1 cellular context compared by ENCODE assay signal in the genomic region with DNA sequence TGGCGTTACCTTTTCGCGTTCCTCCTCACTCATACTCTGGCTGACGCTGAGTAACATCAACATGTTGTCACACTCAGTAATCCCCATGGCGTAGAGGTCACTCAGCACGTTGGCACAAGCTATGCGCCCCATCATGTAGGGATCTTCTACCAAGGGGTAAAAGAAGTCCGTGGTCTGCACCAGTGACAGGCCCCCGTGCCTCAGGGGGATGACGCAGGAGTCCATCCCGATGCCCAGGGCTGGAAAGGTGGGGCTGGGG.
TF ChIP-seq lines count a peak whose summit lies in the region.

No MANE protein-coding gene starts in this region.

TF ChIP-seq in HepG2, 621 proteins besides CTCF, POLR2A, EP300 and RAD21 (continued from another document and continues in another):
- TF ChIP-seq NFE2L1 (CRISPR knock-in tag; IDR thresholded peaks at IDR 0.05; ENCODE audit: borderline replicate concordance) (0 out of 2 replicates have a peak, but pooled peaks have one; percentile 1), ZNF710 (CRISPR knock-in tag; IDR thresholded peaks at IDR 0.05; ENCODE audit: borderline replicate concordance) (no peak; the same call in 1 of the 2 replicates), PHF21A (CRISPR knock-in tag; IDR thresholded peaks at IDR 0.05) (no peak), SP2 (CRISPR knock-in tag; IDR thresholded peaks at IDR 0.05) (no peak), WIZ (CRISPR knock-in tag; IDR thresholded peaks at IDR 0.05) (0 out of 2 replicates have a peak, but pooled peaks have one; percentile 46), SMAD1 (CRISPR knock-in tag; IDR thresholded peaks at IDR 0.05; ENCODE audit: borderline replicate concordance, low read depth) (0 out of 2 replicates have a peak, but pooled peaks have one; percentile 23), CBX5 (CRISPR knock-in tag; IDR thresholded peaks at IDR 0.05; ENCODE audit: borderline replicate concordance) (no peak), ZNF788 (CRISPR knock-in tag; IDR thresholded peaks at IDR 0.05; ENCODE audit: borderline replicate concordance) (peak; percentile 12; the same call in 1 of the 2 replicates), ZNF17 (CRISPR knock-in tag; IDR thresholded peaks at IDR 0.05) (no peak), KLF16 (CRISPR knock-in tag; IDR thresholded peaks at IDR 0.05) (no peak), KLF13 (CRISPR knock-in tag; IDR thresholded peaks at IDR 0.05) (0 out of 2 replicates have a peak, but pooled peaks have one; percentile 1), LCORL (IDR thresholded peaks at IDR 0.05) (no peak), LCORL (CRISPR knock-in tag; IDR thresholded peaks at IDR 0.05) (no peak), ONECUT2 (CRISPR knock-in tag; IDR thresholded peaks at IDR 0.05) (no peak), NFYC (CRISPR knock-in tag; IDR thresholded peaks at IDR 0.05) (no peak), ZFP1 (CRISPR knock-in tag; IDR thresholded peaks at IDR 0.05) (no peak), ZZZ3 (CRISPR knock-in tag; IDR thresholded peaks at IDR 0.05; ENCODE audit: borderline replicate concordance) (no peak), HMG20A (CRISPR knock-in tag; IDR thresholded peaks at IDR 0.05; ENCODE audit: borderline replicate concordance) (no peak), MTERF4 (CRISPR knock-in tag; IDR thresholded peaks at IDR 0.05) (no peak), GTF3A (CRISPR knock-in tag; conservative IDR thresholded peaks at IDR 0.05) (no peak), PAF1 (CRISPR knock-in tag; IDR thresholded peaks at IDR 0.05) (peak; percentile 36; the same call in 1 of the 2 replicates), AHDC1 (CRISPR knock-in tag; IDR thresholded peaks at IDR 0.05; ENCODE audit: borderline replicate concordance) (0 out of 2 replicates have a peak, but pooled peaks have one; percentile 26), TEAD3 (CRISPR knock-in tag; optimal IDR thresholded peaks at IDR 0.05; ENCODE audit: borderline replicate concordance) (no peak), ZNF121 (CRISPR knock-in tag; IDR thresholded peaks at IDR 0.05) (no peak), ZNF773 (CRISPR knock-in tag; IDR thresholded peaks at IDR 0.05; ENCODE audit: borderline replicate concordance) (no peak), ZNF660 (CRISPR knock-in tag; IDR thresholded peaks at IDR 0.05; ENCODE audit: borderline replicate concordance, low read depth) (no peak), TOPORS (CRISPR knock-in tag; IDR thresholded peaks at IDR 0.05) (no peak), ZNF468 (CRISPR knock-in tag; IDR thresholded peaks at IDR 0.05) (no peak), EZH2 (conservative IDR thresholded peaks at IDR 0.05; ENCODE audit: low read depth, low read length) (no peak), U2AF1 (optimal IDR thresholded peaks at IDR 0.05; ENCODE audit: low read depth, low read length) (no peak), MTF2 (CRISPR knock-in tag; IDR thresholded peaks at IDR 0.05; ENCODE audit: borderline replicate concordance) (no peak), BRD4 (CRISPR knock-in tag; IDR thresholded peaks at IDR 0.05) (no peak), CBX2 (IDR thresholded peaks at IDR 0.05; ENCODE audit: low read depth, low read length) (no peak), CBX2 (CRISPR knock-in tag; IDR thresholded peaks at IDR 0.05; ENCODE audit: low read depth) (no peak), ZNF556 (CRISPR knock-in tag; IDR thresholded peaks at IDR 0.05; ENCODE audit: borderline replicate concordance) (no peak), RORA (CRISPR knock-in tag; IDR thresholded peaks at IDR 0.05) (no peak), ZNF772 (CRISPR knock-in tag; IDR thresholded peaks at IDR 0.05) (no peak), TAF1 (CRISPR knock-in tag; IDR thresholded peaks at IDR 0.05) (no peak), ZBTB2 (CRISPR knock-in tag; IDR thresholded peaks at IDR 0.05; ENCODE audit: low read depth) (no peak), NFYB (CRISPR knock-in tag; IDR thresholded peaks at IDR 0.05) (no peak), NFRKB (IDR thresholded peaks at IDR 0.05) (no peak), ZNF572 (CRISPR knock-in tag; IDR thresholded peaks at IDR 0.05) (no peak), ZNF30 (CRISPR knock-in tag; IDR thresholded peaks at IDR 0.05) (no peak), SP140L (CRISPR knock-in tag; IDR thresholded peaks at IDR 0.05; ENCODE audit: borderline replicate concordance) (no peak), ZNF563 (CRISPR knock-in tag; IDR thresholded peaks at IDR 0.05) (no peak), MXI1 (IDR thresholded peaks at IDR 0.05; ENCODE audit: borderline replicate concordance, low read depth, low read length) (no peak), ZNF430 (CRISPR knock-in tag; IDR thresholded peaks at IDR 0.05) (no peak; the same call in 1 of the 2 replicates), POGK (CRISPR knock-in tag; conservative IDR thresholded peaks at IDR 0.05) (no peak)
- TF ChIP-seq, protein P1, sequence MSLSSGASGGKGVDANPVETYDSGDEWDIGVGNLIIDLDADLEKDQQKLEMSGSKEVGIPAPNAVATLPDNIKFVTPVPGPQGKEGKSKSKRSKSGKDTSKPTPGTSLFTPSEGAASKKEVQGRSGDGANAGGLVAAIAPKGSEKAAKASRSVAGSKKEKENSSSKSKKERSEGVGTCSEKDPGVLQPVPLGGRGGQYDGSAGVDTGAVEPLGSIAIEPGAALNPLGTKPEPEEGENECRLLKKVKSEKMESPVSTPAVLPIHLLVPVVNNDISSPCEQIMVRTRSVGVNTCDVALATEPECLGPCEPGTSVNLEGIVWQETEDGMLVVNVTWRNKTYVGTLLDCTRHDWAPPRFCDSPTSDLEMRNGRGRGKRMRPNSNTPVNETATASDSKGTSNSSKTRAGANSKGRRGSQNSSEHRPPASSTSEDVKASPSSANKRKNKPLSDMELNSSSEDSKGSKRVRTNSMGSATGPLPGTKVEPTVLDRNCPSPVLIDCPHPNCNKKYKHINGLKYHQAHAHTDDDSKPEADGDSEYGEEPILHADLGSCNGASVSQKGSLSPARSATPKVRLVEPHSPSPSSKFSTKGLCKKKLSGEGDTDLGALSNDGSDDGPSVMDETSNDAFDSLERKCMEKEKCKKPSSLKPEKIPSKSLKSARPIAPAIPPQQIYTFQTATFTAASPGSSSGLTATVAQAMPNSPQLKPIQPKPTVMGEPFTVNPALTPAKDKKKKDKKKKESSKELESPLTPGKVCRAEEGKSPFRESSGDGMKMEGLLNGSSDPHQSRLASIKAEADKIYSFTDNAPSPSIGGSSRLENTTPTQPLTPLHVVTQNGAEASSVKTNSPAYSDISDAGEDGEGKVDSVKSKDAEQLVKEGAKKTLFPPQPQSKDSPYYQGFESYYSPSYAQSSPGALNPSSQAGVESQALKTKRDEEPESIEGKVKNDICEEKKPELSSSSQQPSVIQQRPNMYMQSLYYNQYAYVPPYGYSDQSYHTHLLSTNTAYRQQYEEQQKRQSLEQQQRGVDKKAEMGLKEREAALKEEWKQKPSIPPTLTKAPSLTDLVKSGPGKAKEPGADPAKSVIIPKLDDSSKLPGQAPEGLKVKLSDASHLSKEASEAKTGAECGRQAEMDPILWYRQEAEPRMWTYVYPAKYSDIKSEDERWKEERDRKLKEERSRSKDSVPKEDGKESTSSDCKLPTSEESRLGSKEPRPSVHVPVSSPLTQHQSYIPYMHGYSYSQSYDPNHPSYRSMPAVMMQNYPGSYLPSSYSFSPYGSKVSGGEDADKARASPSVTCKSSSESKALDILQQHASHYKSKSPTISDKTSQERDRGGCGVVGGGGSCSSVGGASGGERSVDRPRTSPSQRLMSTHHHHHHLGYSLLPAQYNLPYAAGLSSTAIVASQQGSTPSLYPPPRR (CRISPR knock-in tag; IDR thresholded peaks at IDR 0.05; ENCODE audit: borderline replicate concordance) = no peak
